1 cellular context compared by ENCODE assay signal in the genomic region with DNA sequence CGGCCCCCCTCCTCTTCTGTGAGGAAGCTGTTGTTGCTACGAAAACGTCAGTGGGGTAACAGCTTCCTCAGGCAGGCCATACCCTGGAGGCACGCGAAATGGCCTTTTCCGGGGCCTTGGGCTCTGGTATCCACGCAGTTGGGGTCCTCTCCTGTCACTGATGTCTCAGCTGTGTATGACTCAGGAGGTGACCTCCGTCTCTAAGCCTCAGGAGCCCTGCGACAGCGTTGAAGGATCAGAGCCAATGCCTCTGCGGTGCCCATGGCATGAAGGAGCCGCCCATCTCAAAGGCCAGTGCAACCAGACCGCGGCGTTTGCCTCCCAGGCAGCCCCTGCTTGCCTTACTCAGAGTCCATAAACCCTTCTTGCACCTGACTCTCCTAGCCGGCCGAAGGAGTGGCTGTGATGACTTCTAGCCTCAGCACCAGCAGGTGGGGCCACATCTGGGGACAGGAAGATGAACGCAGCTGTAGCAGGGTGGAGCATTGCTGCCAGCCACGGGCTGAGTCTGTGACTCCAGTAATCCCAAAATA.
TF ChIP-seq lines count a peak whose summit lies in the region.

No MANE protein-coding gene starts in this region.

TF ChIP-seq in HEK293, 187 proteins besides CTCF, POLR2A, EP300 and RAD21 (continued from another document and continues in another):
- TF ChIP-seq, protein P1, sequence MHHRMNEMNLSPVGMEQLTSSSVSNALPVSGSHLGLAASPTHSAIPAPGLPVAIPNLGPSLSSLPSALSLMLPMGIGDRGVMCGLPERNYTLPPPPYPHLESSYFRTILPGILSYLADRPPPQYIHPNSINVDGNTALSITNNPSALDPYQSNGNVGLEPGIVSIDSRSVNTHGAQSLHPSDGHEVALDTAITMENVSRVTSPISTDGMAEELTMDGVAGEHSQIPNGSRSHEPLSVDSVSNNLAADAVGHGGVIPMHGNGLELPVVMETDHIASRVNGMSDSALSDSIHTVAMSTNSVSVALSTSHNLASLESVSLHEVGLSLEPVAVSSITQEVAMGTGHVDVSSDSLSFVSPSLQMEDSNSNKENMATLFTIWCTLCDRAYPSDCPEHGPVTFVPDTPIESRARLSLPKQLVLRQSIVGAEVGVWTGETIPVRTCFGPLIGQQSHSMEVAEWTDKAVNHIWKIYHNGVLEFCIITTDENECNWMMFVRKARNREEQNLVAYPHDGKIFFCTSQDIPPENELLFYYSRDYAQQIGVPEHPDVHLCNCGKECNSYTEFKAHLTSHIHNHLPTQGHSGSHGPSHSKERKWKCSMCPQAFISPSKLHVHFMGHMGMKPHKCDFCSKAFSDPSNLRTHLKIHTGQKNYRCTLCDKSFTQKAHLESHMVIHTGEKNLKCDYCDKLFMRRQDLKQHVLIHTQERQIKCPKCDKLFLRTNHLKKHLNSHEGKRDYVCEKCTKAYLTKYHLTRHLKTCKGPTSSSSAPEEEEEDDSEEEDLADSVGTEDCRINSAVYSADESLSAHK (tag by site-specific recombination; IDR thresholded peaks at IDR 0.05) = 0 out of 2 replicates have a peak, but pooled peaks have one; percentile 8
- no peak for TF ChIP-seq MEIS1 (CRISPR knock-in tag; IDR thresholded peaks at IDR 0.05; ENCODE audit: borderline replicate concordance)
- no peak for TF ChIP-seq ZNF146 (tag by site-specific recombination; IDR thresholded peaks at IDR 0.05)
- TF ChIP-seq ZNF76 (tag by site-specific recombination; IDR thresholded peaks at IDR 0.05; ENCODE audit: borderline replicate concordance, low read depth) = no peak
- TF ChIP-seq HOXD13 (CRISPR knock-in tag; IDR thresholded peaks at IDR 0.05; ENCODE audit: borderline replicate concordance) = no peak
- TF ChIP-seq ZNF324 (tag by site-specific recombination; IDR thresholded peaks at IDR 0.05) = peak; percentile 15; the same call in 1 of the 2 replicates
- 0 out of 2 replicates have a peak, but pooled peaks have one; percentile 9 for TF ChIP-seq KLF9 (tag by site-specific recombination; IDR thresholded peaks at IDR 0.05; ENCODE audit: low read depth)
- TF ChIP-seq PATZ1 (tag by site-specific recombination; IDR thresholded peaks at IDR 0.05) = no peak; the same call in 1 of the 2 replicates
- TF ChIP-seq, protein P2, sequence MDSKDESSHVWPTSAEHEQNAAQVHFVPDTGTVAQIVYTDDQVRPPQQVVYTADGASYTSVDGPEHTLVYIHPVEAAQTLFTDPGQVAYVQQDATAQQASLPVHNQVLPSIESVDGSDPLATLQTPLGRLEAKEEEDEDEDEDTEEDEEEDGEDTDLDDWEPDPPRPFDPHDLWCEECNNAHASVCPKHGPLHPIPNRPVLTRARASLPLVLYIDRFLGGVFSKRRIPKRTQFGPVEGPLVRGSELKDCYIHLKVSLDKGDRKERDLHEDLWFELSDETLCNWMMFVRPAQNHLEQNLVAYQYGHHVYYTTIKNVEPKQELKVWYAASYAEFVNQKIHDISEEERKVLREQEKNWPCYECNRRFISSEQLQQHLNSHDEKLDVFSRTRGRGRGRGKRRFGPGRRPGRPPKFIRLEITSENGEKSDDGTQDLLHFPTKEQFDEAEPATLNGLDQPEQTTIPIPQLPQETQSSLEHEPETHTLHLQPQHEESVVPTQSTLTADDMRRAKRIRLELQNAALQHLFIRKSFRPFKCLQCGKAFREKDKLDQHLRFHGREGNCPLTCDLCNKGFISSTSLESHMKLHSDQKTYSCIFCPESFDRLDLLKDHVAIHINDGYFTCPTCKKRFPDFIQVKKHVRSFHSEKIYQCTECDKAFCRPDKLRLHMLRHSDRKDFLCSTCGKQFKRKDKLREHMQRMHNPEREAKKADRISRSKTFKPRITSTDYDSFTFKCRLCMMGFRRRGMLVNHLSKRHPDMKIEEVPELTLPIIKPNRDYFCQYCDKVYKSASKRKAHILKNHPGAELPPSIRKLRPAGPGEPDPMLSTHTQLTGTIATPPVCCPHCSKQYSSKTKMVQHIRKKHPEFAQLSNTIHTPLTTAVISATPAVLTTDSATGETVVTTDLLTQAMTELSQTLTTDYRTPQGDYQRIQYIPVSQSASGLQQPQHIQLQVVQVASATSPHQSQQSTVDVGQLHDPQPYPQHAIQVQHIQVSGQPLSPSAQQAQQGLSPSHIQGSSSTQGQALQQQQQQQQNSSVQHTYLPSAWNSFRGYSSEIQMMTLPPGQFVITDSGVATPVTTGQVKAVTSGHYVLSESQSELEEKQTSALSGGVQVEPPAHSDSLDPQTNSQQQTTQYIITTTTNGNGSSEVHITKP (tag by site-specific recombination; IDR thresholded peaks at IDR 0.05) = peak; percentile 69
- TF ChIP-seq ZNF202 (tag by site-specific recombination; IDR thresholded peaks at IDR 0.05; ENCODE audit: borderline replicate concordance) = no peak
- TF ChIP-seq ZNF292 (tag by site-specific recombination; IDR thresholded peaks at IDR 0.05; ENCODE audit: borderline replicate concordance, low read depth) = no peak
- TF ChIP-seq GLIS1 (tag by site-specific recombination; IDR thresholded peaks at IDR 0.05) = peak; percentile 83
- no peak for TF ChIP-seq ZNF843 (tag by site-specific recombination; IDR thresholded peaks at IDR 0.05)
- no peak for TF ChIP-seq ZNF768 (tag by site-specific recombination; IDR thresholded peaks at IDR 0.05)
- TF ChIP-seq TSHZ1 (tag by site-specific recombination; IDR thresholded peaks at IDR 0.05; ENCODE audit: borderline replicate concordance) = no peak
- 0 out of 2 replicates have a peak, but pooled peaks have one; percentile 46 for TF ChIP-seq ZBTB21 (tag by site-specific recombination; IDR thresholded peaks at IDR 0.05)
- no peak for TF ChIP-seq ZNF544 (tag by site-specific recombination; IDR thresholded peaks at IDR 0.05)
- TF ChIP-seq, protein P3, sequence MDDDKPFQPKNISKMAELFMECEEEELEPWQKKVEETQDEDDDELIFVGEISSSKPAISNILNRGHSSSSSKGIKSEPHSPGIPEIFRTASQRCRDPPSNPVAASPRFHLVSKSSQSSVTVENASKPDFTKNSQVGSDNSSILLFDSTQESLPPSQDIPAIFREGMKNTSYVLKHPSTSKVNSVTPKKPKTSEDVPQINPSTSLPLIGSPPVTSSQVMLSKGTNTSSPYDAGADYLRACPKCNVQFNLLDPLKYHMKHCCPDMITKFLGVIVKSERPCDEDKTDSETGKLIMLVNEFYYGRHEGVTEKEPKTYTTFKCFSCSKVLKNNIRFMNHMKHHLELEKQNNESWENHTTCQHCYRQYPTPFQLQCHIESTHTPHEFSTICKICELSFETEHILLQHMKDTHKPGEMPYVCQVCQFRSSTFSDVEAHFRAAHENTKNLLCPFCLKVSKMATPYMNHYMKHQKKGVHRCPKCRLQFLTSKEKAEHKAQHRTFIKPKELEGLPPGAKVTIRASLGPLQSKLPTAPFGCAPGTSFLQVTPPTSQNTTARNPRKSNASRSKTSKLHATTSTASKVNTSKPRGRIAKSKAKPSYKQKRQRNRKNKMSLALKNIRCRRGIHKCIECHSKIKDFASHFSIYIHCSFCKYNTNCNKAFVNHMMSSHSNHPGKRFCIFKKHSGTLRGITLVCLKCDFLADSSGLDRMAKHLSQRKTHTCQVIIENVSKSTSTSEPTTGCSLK (tag by site-specific recombination; IDR thresholded peaks at IDR 0.05) = no peak
- TF ChIP-seq ZNF391 (tag by site-specific recombination; IDR thresholded peaks at IDR 0.05; ENCODE audit: borderline replicate concordance, low read depth) = no peak
- no peak for TF ChIP-seq ZBTB44 (tag by site-specific recombination; IDR thresholded peaks at IDR 0.05)
- TF ChIP-seq ZNF785 (tag by site-specific recombination; IDR thresholded peaks at IDR 0.05) = no peak; the same call in 1 of the 2 replicates
- no peak for TF ChIP-seq TRIM28 (IDR thresholded peaks at IDR 0.05; ENCODE audit: borderline replicate concordance, low read length)
- TF ChIP-seq ZNF677 (tag by site-specific recombination; IDR thresholded peaks at IDR 0.05) = no peak
- no peak for TF ChIP-seq ZNF169 (tag by site-specific recombination; IDR thresholded peaks at IDR 0.05)
- TF ChIP-seq ZNF791 (tag by site-specific recombination; IDR thresholded peaks at IDR 0.05) = no peak
- TF ChIP-seq PRDM1 (tag by site-specific recombination; IDR thresholded peaks at IDR 0.05) = no peak
- TF ChIP-seq, protein P4, sequence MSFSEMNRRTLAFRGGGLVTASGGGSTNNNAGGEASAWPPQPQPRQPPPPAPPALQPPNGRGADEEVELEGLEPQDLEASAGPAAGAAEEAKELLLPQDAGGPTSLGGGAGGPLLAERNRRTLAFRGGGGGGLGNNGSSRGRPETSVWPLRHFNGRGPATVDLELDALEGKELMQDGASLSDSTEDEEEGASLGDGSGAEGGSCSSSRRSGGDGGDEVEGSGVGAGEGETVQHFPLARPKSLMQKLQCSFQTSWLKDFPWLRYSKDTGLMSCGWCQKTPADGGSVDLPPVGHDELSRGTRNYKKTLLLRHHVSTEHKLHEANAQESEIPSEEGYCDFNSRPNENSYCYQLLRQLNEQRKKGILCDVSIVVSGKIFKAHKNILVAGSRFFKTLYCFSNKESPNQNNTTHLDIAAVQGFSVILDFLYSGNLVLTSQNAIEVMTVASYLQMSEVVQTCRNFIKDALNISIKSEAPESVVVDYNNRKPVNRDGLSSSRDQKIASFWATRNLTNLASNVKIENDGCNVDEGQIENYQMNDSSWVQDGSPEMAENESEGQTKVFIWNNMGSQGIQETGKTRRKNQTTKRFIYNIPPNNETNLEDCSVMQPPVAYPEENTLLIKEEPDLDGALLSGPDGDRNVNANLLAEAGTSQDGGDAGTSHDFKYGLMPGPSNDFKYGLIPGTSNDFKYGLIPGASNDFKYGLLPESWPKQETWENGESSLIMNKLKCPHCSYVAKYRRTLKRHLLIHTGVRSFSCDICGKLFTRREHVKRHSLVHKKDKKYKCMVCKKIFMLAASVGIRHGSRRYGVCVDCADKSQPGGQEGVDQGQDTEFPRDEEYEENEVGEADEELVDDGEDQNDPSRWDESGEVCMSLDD (tag by site-specific recombination; IDR thresholded peaks at IDR 0.05) = peak; percentile 37; the same call in 1 of the 2 replicates
- no peak for TF ChIP-seq BCL11B (tag by site-specific recombination; IDR thresholded peaks at IDR 0.05; ENCODE audit: low read depth)
- TF ChIP-seq ZNF555 (tag by site-specific recombination; conservative IDR thresholded peaks at IDR 0.05) = no peak
- TF ChIP-seq ZBTB48 (tag by site-specific recombination; IDR thresholded peaks at IDR 0.05) = no peak
- no peak for TF ChIP-seq ZNF621 (tag by site-specific recombination; IDR thresholded peaks at IDR 0.05)
- no peak for TF ChIP-seq ZNF510 (tag by site-specific recombination; IDR thresholded peaks at IDR 0.05; ENCODE audit: insufficient replicate concordance)
- peak; percentile 95 for TF ChIP-seq ZBTB20 (tag by site-specific recombination; IDR thresholded peaks at IDR 0.05)
- no peak for TF ChIP-seq ZNF701 (tag by site-specific recombination; IDR thresholded peaks at IDR 0.05)
- no peak for TF ChIP-seq ZNF473 (tag by site-specific recombination; IDR thresholded peaks at IDR 0.05)
- TF ChIP-seq, protein P5, sequence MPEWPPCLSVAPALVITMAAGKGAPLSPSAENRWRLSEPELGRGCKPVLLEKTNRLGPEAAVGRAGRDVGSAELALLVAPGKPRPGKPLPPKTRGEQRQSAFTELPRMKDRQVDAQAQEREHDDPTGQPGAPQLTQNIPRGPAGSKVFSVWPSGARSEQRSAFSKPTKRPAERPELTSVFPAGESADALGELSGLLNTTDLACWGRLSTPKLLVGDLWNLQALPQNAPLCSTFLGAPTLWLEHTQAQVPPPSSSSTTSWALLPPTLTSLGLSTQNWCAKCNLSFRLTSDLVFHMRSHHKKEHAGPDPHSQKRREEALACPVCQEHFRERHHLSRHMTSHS (tag by site-specific recombination; IDR thresholded peaks at IDR 0.05) = no peak
- no peak for TF ChIP-seq ZNF571 (tag by site-specific recombination; IDR thresholded peaks at IDR 0.05)
- peak; percentile 20; the same call in 1 of the 2 replicates for TF ChIP-seq ZNF366 (tag by site-specific recombination; conservative IDR thresholded peaks at IDR 0.05)
- TF ChIP-seq ZNF16 (tag by site-specific recombination; IDR thresholded peaks at IDR 0.05; ENCODE audit: low read depth) = no peak
